Comparison of ENCODE assay signal across 8 cellular contexts in genomic region chr11:46846510-46846830, GRCh38. TPM values are rescaled to one million over a fixed set of nuclear protein-coding genes. Genes with fewer than 3 reads are reported as not detected.
DNase-seq lines count a peak whose midpoint lies in the region; ATAC-seq and TF ChIP-seq lines count a peak whose summit lies in the region.

No MANE protein-coding gene starts in this region.

- DNase-seq in chondrocyte (ENCODE audit: low spot score) (no peak), neural crest cell (ENCODE audit: low read depth, low spot score) (no peak), COR-L47 (lab: John Stamatoyannopoulos, UW) (no peak), HEK293T (ENCODE audit: extremely low spot score) (no peak)

- H3K9me3 Mint-ChIP-seq in chondrocyte (ENCODE audit: low read depth), result no peaks in the 10 kb centered on the region
- H3K9me3 Mint-ChIP-seq in neural crest cell, result peaks cover 3% of the 10 kb centered on the region

- H3K36me3 Mint-ChIP-seq in chondrocyte (ENCODE audit: low read depth) (no peaks in the 10 kb centered on the region), neural crest cell (ENCODE audit: low read depth) (no peaks in the 10 kb centered on the region)

- CTCF ChIA-PET in HEK293T (lab: Yijun Ruan, JAX), result interaction anchor here (0.6 to 0.7 kb wide), 2 partner anchors 369 to 556 kb away, joined by 3 read pairs; partner anchors contain the start of gene DDB2

- peak overlapping the region; percentile 89 for H3K4me3 Mint-ChIP-seq in chondrocyte (ENCODE audit: unreplicated experiment)
- H3K4me3 Mint-ChIP-seq in neural crest cell, result peak overlapping the region; percentile 100

- POLR2A ChIA-PET in HEK293T (lab: Yijun Ruan, JAX), result interaction anchor here (0.9 kb wide), 1 partner anchor 20 kb away, joined by 4 read pairs; no protein-coding TSS in a partner anchor

- TF ChIP-seq CTCF in chondrocyte (IDR thresholded peaks at IDR 0.05), result no peak
- TF ChIP-seq CTCF in neural crest cell (conservative IDR thresholded peaks at IDR 0.05), result no peak

- peaks cover 33% of the 10 kb centered on the region for H3K4me1 Mint-ChIP-seq in chondrocyte (ENCODE audit: low read depth)
- H3K4me1 Mint-ChIP-seq in neural crest cell, result peaks cover 42% of the 10 kb centered on the region

- ATAC-seq in GM19328 (IDR thresholded peaks at IDR 0.05; ENCODE audit: unreplicated experiment), result peak; percentile 4
- ATAC-seq in HG03520 (IDR thresholded peaks at IDR 0.05; ENCODE audit: unreplicated experiment), result peak; percentile 4
- no peak for ATAC-seq in esophagus mucosa
- no peak for ATAC-seq in HG03175 (IDR thresholded peaks at IDR 0.05; ENCODE audit: unreplicated experiment)

- H3K27me3 Mint-ChIP-seq in chondrocyte (ENCODE audit: low read depth) (no peaks in the 10 kb centered on the region), neural crest cell (ENCODE audit: low read depth) (no peaks in the 10 kb centered on the region)

- H3K27ac Mint-ChIP-seq in chondrocyte (ENCODE audit: unreplicated experiment) (peak overlapping the region; percentile 95), neural crest cell (ENCODE audit: unreplicated experiment) (peak overlapping the region; percentile 98)

TF ChIP-seq in HEK293T, 16 proteins besides CTCF, POLR2A, EP300 and RAD21:
- TF ChIP-seq ZNF384 (IDR thresholded peaks at IDR 0.05) (no peak), SUZ12 (IDR thresholded peaks at IDR 0.05) (no peak), FOXA1 (IDR thresholded peaks at IDR 0.05) (no peak), FOXK2 (IDR thresholded peaks at IDR 0.05) (no peak), CTBP1 (IDR thresholded peaks at IDR 0.05; ENCODE audit: borderline replicate concordance) (no peak), ARNT (IDR thresholded peaks at IDR 0.05) (no peak), HDGF (IDR thresholded peaks at IDR 0.05; ENCODE audit: borderline replicate concordance) (no peak), PKNOX1 (IDR thresholded peaks at IDR 0.05) (no peak), BHLHE40 (IDR thresholded peaks at IDR 0.05; ENCODE audit: borderline replicate concordance) (no peak)

RNA-seq across cellular contexts. Expression of gene CKAP5, which starts 0.4 kb away (rescaled TPM):
- total RNA-seq in chondrocyte (94.3 to 99.8 TPM (median 94.5 TPM) in 3 replicates), neural crest cell (253 TPM in 2 replicates), esophagus mucosa (48.7 TPM)

Comparison
In these comparisons a context has a peak if more than half of its experiments do, and no peak if none do; other contexts are left out.
1. ATAC-seq: peak in GM19328 (single experiment) and HG03520 (single experiment); none in esophagus mucosa (single experiment) and HG03175 (single experiment).